ENCODE assay signal across 32 cellular contexts in the genomic region with DNA sequence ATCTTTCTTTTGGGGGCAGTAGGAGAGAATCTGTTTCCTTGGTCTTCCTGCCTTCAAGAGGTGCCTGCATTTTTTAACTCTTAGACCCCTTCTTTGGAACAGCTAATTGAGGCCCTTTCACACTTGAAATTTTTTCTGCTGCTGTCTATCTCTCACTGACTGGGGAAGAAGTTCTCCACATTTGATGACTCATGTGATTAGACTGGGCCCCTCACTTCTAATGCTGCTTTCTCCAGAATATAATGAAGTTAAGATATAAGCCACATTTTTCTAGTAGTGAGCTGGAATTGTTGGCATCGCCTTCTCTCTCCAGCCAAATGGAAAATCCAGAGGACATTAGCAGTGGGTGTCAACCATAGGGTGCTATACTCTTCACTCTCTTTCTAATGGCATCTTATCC. TPM values are rescaled to one million over a fixed set of nuclear protein-coding genes. Genes with fewer than 3 reads are reported as not detected.
DNase-seq lines count a peak whose midpoint lies in the region; ATAC-seq, FAIRE-seq and TF ChIP-seq lines count a peak whose summit lies in the region.
"Had no signal": no experiment of that assay in that cellular context is flagged by ENCODE, and none has a peak within 500 bp of the region (broad histone marks: within the 10 kb centered on the region; RNA-seq: fewer than 3 reads in every experiment).

No MANE protein-coding gene starts in this region.

- CTCF ChIA-PET in PC-3 (lab: Charles Lee) (no interaction called here), K562 (lab: Yijun Ruan, JAX; ENCODE audit: low intra/inter-chr PET ratio) (no interaction called here)

- H3K4me3 ChIP-seq in PC-3 (ENCODE audit: low read length) (no peak overlapping the region), K562 (no peak overlapping the region), mesenchymal stem cell (ENCODE audit: insufficient read depth in 1 of 2, low read depth in 1 of 2, low read length in 2 of 2) (peak overlapping the region in 1 of 2 experiments; percentile 15)
- H3K4me3 ChIP-seq: A549, sigmoid colon, SK-N-MC, transverse colon had no signal

- H2AFZ ChIP-seq in PC-3 (ENCODE audit: low read length) = no peak overlapping the region
- H2AFZ ChIP-seq in K562 (ENCODE audit: low read depth, low read length) = peak overlapping the region; percentile 76
- no peak overlapping the region for H2AFZ ChIP-seq in mesenchymal stem cell (ENCODE audit: low read depth, low read length)

- H4K91ac ChIP-seq in mesenchymal stem cell (ENCODE audit: low read length) = no peak overlapping the region

- no peak for TF ChIP-seq RAD21 in K562 (CRISPR knock-in tag; conservative IDR thresholded peaks at IDR 0.05 in 1 of 2, IDR thresholded peaks at IDR 0.05 in 1 of 2)

- H3K4me3 Mint-ChIP-seq in type B pancreatic cell = no peak overlapping the region
- H3K4me3 Mint-ChIP-seq: activated T-cell treated with anti-CD3 and anti-CD28 coated beads, Interleukin-2, amount 50 U/mL, for 4 hours; immature natural killer cell; neural crest cell had no signal

- BruUV-seq in PC-3 (replicated peaks; lab: Mats Ljungman, UMichigan) (no TSS peak), K562 (replicated peaks; lab: Mats Ljungman, UMichigan) (no TSS peak)

- H4K8ac ChIP-seq in mesenchymal stem cell (ENCODE audit: low read length) = no peak overlapping the region

- H3K4ac ChIP-seq in mesenchymal stem cell (ENCODE audit: low read depth in 1 of 2, low read length in 2 of 2) = no peak overlapping the region

- H3K18ac ChIP-seq in mesenchymal stem cell (ENCODE audit: low read depth in 1 of 2, low read length in 2 of 2) = no peak overlapping the region

- FAIRE-seq in K562 (lab: Jason Lieb, UNC) = no peak
- FAIRE-seq: A549, H1, HTR-8/SVneo had no signal

- TF ChIP-seq CTCF in PC-3 (conservative IDR thresholded peaks at IDR 0.05; ENCODE audit: low read depth, low read length) (no peak), K562 (IDR thresholded peaks at IDR 0.05 in 2 of 3, conservative IDR thresholded peaks at IDR 0.05 in 1 of 3; ENCODE audit: insufficient read depth in 2 of 3, low read depth in 1 of 3, low read length in 3 of 3) (no peak), type B pancreatic cell (conservative IDR thresholded peaks at IDR 0.05) (no peak)

- H3K9me1 ChIP-seq in K562 (ENCODE audit: control insufficient read depth, insufficient read depth, low read length) = no peaks in the 10 kb centered on the region

- no peak overlapping the region for H3K23ac ChIP-seq in mesenchymal stem cell (ENCODE audit: low read length in 2 of 2)

- no peaks in the 10 kb centered on the region for H4K20me1 ChIP-seq in PC-3 (ENCODE audit: low read length)
- no peaks in the 10 kb centered on the region for H4K20me1 ChIP-seq in K562 (replicated peaks; ENCODE audit: control insufficient read depth, insufficient read depth, low read length)

- ATAC-seq in PC-3 (no peak), K562 (peak; percentile 40; the same call in 1 of the 3 replicates), HG03045 (IDR thresholded peaks at IDR 0.05; ENCODE audit: unreplicated experiment) (no peak)
- ATAC-seq: left ventricle myocardium superior, Panc1 had no signal

- H3K4me1 ChIP-seq in PC-3 (ENCODE audit: insufficient read depth, low read length) = peaks cover 13% of the 10 kb centered on the region; the same call in 1 of the 2 replicates
- peaks cover 0 to 9% of the 10 kb centered on the region in 2 experiments; a peak in 2 of 5 replicates for H3K4me1 ChIP-seq in K562 (replicated peaks in 1 of 2; ENCODE audit: control insufficient read depth in 2 of 2, insufficient read depth in 2 of 2, low read length in 2 of 2)
- H3K4me1 ChIP-seq in mesenchymal stem cell (ENCODE audit: control insufficient read depth, insufficient read depth, low read depth, low read length) = peaks cover 1% of the 10 kb centered on the region
- H3K4me1 ChIP-seq: A549, BE2C, transverse colon had no signal

- TF ChIP-seq EP300 in K562 (IDR thresholded peaks at IDR 0.05; ENCODE audit: low read length) = no peak

- H3K36me3 ChIP-seq in PC-3 (ENCODE audit: low read depth, low read length) (no peaks in the 10 kb centered on the region), K562 (ENCODE audit: control insufficient read depth, insufficient read depth, low read length) (no peaks in the 10 kb centered on the region), mesenchymal stem cell (ENCODE audit: control insufficient read depth in 1 of 2, insufficient read depth in 2 of 2, low read depth in 1 of 2, low read length in 2 of 2) (no peaks in the 10 kb centered on the region)
- H3K36me3 ChIP-seq: BE2C, sigmoid colon, transverse colon had no signal

- WGBS in K562 (ENCODE audit: insufficient coverage, low coverage, missing lambda C conversion rate) = 44% methylated on average over 1 of the region's 1 CpG
- WGBS in mesenchymal stem cell = 100% methylated on average over 1 of the region's 1 CpG

- intact Hi-C loops in PC-3 (cut with micrococcal nuclease) (no loop called here), K562 (cut with micrococcal nuclease) (no loop called here)

- no peak overlapping the region for H2BK5ac ChIP-seq in mesenchymal stem cell (ENCODE audit: low read depth, low read length, poor library complexity, severe bottlenecking)

- in situ Hi-C loops in ACHN (cut with HindIII; ENCODE audit: low pct_ligation_motif_present, low pct_unique_long_range_greater_than_20kb, low sequenced_read_pairs) = no loop called here
- in situ Hi-C loops in K562 (cut with MboI) = no loop called here

- H2AK5ac ChIP-seq in mesenchymal stem cell (ENCODE audit: low read length, severe bottlenecking) = no peak overlapping the region

- H3K27ac ChIP-seq in PC-3 (ENCODE audit: low read length) (peak overlapping the region; percentile 81), K562 (ENCODE audit: extremely low read depth, low read depth, low read length) (no peak overlapping the region), mesenchymal stem cell (ENCODE audit: low read length, poor library complexity, severe bottlenecking) (no peak overlapping the region)
- H3K27ac ChIP-seq: A549, KMS-11, sigmoid colon, SK-N-MC, transverse colon had no signal

- H3K9me2 ChIP-seq in PC-3 (replicated peaks; ENCODE audit: low read length) = no peaks in the 10 kb centered on the region

- no peak for TF ChIP-seq POLR2A in K562 (conservative IDR thresholded peaks at IDR 0.05)

- DNase-seq in ACHN (peak; percentile 52), PC-3 (no peak), K562 (ENCODE audit: extremely low read depth in 1 of 4, low spot score in 3 of 4) (no peak), mesenchymal stem cell (peak; percentile 59), islet precursor cell (no peak), type B pancreatic cell (ENCODE audit: extremely low spot score, unreplicated experiment) (no peak), SIG-M5 (lab: John Stamatoyannopoulos, UW) (no peak)
- DNase-seq: activated CD4-positive, alpha-beta T cell treated with anti-CD3 and anti-CD28 coated beads for 48 hours; activated naive CD4-positive, alpha-beta T cell treated with Interleukin-2 at 50 U/mL for 16 hours; activated T-cell treated with anti-CD3 and anti-CD28 coated beads, Interleukin-2, amount 50 U/mL, for 4 hours; BE2C; hippocampal formation; immature natural killer cell; left ventricle myocardium superior; MV-4-11; NCI-H1694 treated with DMSO at 0.1 percent for 48 hours; NCI-H2171; NCI-H524 treated with DMSO at 0.1 percent for 48 hours; sigmoid colon; stimulated activated CD8-positive, alpha-beta memory T cell treated with anti-CD3 and anti-CD28 coated beads, Interleukin-4, amount 100 ng/mL, for 48 hours; T-helper 2 cell; transverse colon had no signal

- POLR2A ChIA-PET in PC-3 (lab: Charles Lee; ENCODE audit: unreplicated experiment) (no interaction called here), K562 (lab: Yijun Ruan, JAX) (interaction anchor here (0.6 to 1.2 kb wide), 2 partner anchors 15 to 1600 kb away, joined by 3 read pairs; no protein-coding TSS in a partner anchor)

- no peak overlapping the region for H3K14ac ChIP-seq in mesenchymal stem cell (ENCODE audit: low read length in 2 of 2)

- H3K27me3 ChIP-seq in PC-3 (ENCODE audit: low read length) = no peaks in the 10 kb centered on the region
- H3K27me3 ChIP-seq in K562 (ENCODE audit: control insufficient read depth in 2 of 2, insufficient read depth in 2 of 2, low read length in 2 of 2) = no peaks in the 10 kb centered on the region
- H3K27me3 ChIP-seq in mesenchymal stem cell (ENCODE audit: control insufficient read depth in 1 of 2, insufficient read depth in 1 of 2, low read length in 2 of 2) = no peaks in the 10 kb centered on the region
- H3K27me3 ChIP-seq: BE2C, sigmoid colon, transverse colon had no signal

- no peak overlapping the region for H2BK12ac ChIP-seq in mesenchymal stem cell (ENCODE audit: low read length in 2 of 2)

- 0 out of 2 replicates have a peak overlapping the region, but pooled peaks have one; percentile 5 for H3K4me2 ChIP-seq in PC-3 (ENCODE audit: low read length)
- H3K4me2 ChIP-seq in K562 (ENCODE audit: insufficient read depth, low read length) = peak overlapping the region; percentile 1; the same call in 1 of the 2 replicates
- H3K4me2 ChIP-seq in mesenchymal stem cell (ENCODE audit: low read length, poor library complexity, severe bottlenecking) = no peak overlapping the region
- H3K4me2 ChIP-seq: A549, KMS-11 had no signal

- H3K9ac ChIP-seq in PC-3 (ENCODE audit: low read length) (peak overlapping the region; percentile 27; the same call in 1 of the 2 replicates), K562 (ENCODE audit: insufficient read depth in 1 of 2, low read depth in 2 of 2, low read length in 2 of 2) (no peak overlapping the region), mesenchymal stem cell (ENCODE audit: low read length) (peak overlapping the region; percentile 57)
- H3K9ac ChIP-seq: KMS-11 had no signal

- no peak overlapping the region for H3K27ac Mint-ChIP-seq in type B pancreatic cell
- H3K27ac Mint-ChIP-seq: progenitor cell of endocrine pancreas had no signal

- H3K9me3 ChIP-seq in PC-3 (ENCODE audit: low read length) (no peaks in the 10 kb centered on the region), K562 (replicated peaks; ENCODE audit: control insufficient read depth, insufficient read depth, low read depth, low read length) (no peaks in the 10 kb centered on the region), mesenchymal stem cell (ENCODE audit: control insufficient read depth, low read length) (no peaks in the 10 kb centered on the region)
- H3K9me3 ChIP-seq: A549, BE2C, sigmoid colon, transverse colon had no signal

- no peaks in the 10 kb centered on the region for H3K4me1 Mint-ChIP-seq in type B pancreatic cell (ENCODE audit: unreplicated experiment)
- H3K4me1 Mint-ChIP-seq: immature natural killer cell, neural crest cell had no signal

- no peaks in the 10 kb centered on the region for H3K27me3 Mint-ChIP-seq in type B pancreatic cell
- H3K27me3 Mint-ChIP-seq: progenitor cell of endocrine pancreas had no signal

- H2BK15ac ChIP-seq in mesenchymal stem cell (ENCODE audit: low read depth, poor library complexity, severe bottlenecking) = no peak overlapping the region

- H3K36me3 Mint-ChIP-seq in type B pancreatic cell = no peaks in the 10 kb centered on the region
- H3K36me3 Mint-ChIP-seq: immature natural killer cell had no signal

- H3K79me1 ChIP-seq in mesenchymal stem cell (replicated peaks; ENCODE audit: low read length, poor library complexity, severe bottlenecking) = no peaks in the 10 kb centered on the region

- H3K79me2 ChIP-seq in PC-3 (ENCODE audit: low read length) (no peaks in the 10 kb centered on the region), K562 (ENCODE audit: control insufficient read depth, insufficient read depth, low read length) (no peaks in the 10 kb centered on the region)

- H3F3A ChIP-seq in PC-3 (ENCODE audit: low read length, unreplicated experiment) = no peaks in the 10 kb centered on the region

- H3K9me3 Mint-ChIP-seq in type B pancreatic cell = no peaks in the 10 kb centered on the region
- H3K9me3 Mint-ChIP-seq: activated T-cell treated with anti-CD3 and anti-CD28 coated beads, Interleukin-2, amount 50 U/mL, for 4 hours; neural crest cell had no signal

- no peak overlapping the region for H2BK120ac ChIP-seq in mesenchymal stem cell (ENCODE audit: low read depth, low read length)

RNA-seq across cellular contexts. Expression of gene ZNF474, which starts 12.4 kb away (rescaled TPM):
- total RNA-seq in PC-3 (2014; rRNA removed) = 0.36 TPM in 1 of 2 replicates, not detected in the other
- total RNA-seq in K562 (2011; cell fraction: chromatin; rRNA removed; ENCODE audit: low replicate concordance) = 0.23 and 0.95 TPM in 2 replicates
- 0.17 and 0.79 TPM in 2 replicates for total RNA-seq in K562 (2011; cell fraction: nucleolus; rRNA removed)
- 0.44 and 0.92 TPM in 2 replicates for total RNA-seq in K562 (2011; cell fraction: nucleoplasm; rRNA removed)
- total RNA-seq in K562 (2014; rRNA removed) = 0.08 and 0.50 TPM in 2 replicates
- 0.45 and 0.47 TPM in 2 replicates for total RNA-seq in K562 (2014; rRNA removed; fragmentation: Illumina TruSeq; extraction: Trizol)
- total RNA-seq in K562 (2015; rRNA removed; fragmentation: Illumina TruSeq; extraction: Trizol) = 0.26 and 0.62 TPM in 2 replicates
- total RNA-seq in K562 (2021) = 0.16 and 0.25 TPM in 2 replicates
- polyA plus RNA-seq in K562 (2011; rRNA removed) = 0.31 and 0.45 TPM in 2 replicates
- polyA plus RNA-seq in K562 (2011; cell fraction: cytosol; rRNA removed) = 0.12 and 0.21 TPM in 2 replicates
- 0.28 and 0.63 TPM in 2 replicates for polyA plus RNA-seq in K562 (2011; cell fraction: nucleus; rRNA removed)
- 0.08 and 0.39 TPM in 2 replicates for polyA plus RNA-seq in K562 (2012)
- polyA plus RNA-seq in K562 (2014; fragmentation: Illumina TruSeq; extraction: Trizol) = 0.22 and 0.31 TPM in 2 replicates
- under 1 TPM; 0.35 to 0.39 TPM for polyA plus RNA-seq in K562 (2014; fragmentation: Nextera tagmentation; extraction: Ambion mirVana)
- 0.13 and 0.21 TPM in 2 replicates for polyA plus RNA-seq in K562 (2014; rRNA removed)
- 0.42 and 0.60 TPM in 2 replicates for polyA minus RNA-seq in K562 (2011; rRNA and poly(A)+ RNA removed)
- polyA minus RNA-seq in K562 (2011; cell fraction: cytosol; rRNA and poly(A)+ RNA removed) = not detected in 2 replicates
- polyA minus RNA-seq in K562 (2011; cell fraction: nucleus; rRNA and poly(A)+ RNA removed) = 0.27 and 0.44 TPM in 2 replicates
- polyA plus RNA-seq in mesenchymal stem cell (2013, experiment 1 of 2) = 0.93 TPM
- polyA plus RNA-seq in mesenchymal stem cell (2013, experiment 2 of 2) = 0.85 TPM
- 0.24 and 1.9 TPM in 2 replicates for total RNA-seq in type B pancreatic cell (ENCODE audit: low replicate concordance)
- total RNA-seq: cardiac septum, H1, left ventricle myocardium superior, transverse colon had no signal
- polyA plus RNA-seq: H1, immature natural killer cell had no signal

Comparison
In these comparisons a context has a peak if more than half of its experiments do, and no peak if none do; other contexts are left out.
1. DNase-seq: peak in ACHN (single experiment) and mesenchymal stem cell (single experiment); none in PC-3 (single experiment), K562 (0 of 4), islet precursor cell (single experiment), type B pancreatic cell (single experiment) and SIG-M5 (single experiment).
2. H3K9ac ChIP-seq: peak in PC-3 (single experiment) and mesenchymal stem cell (single experiment); none in K562 (0 of 2).